ENCODE assay signal across 11 cellular contexts in genomic region chr3:58355174-58355573, GRCh38. TPM values are rescaled to one million over a fixed set of nuclear protein-coding genes. Genes with fewer than 3 reads are reported as not detected.
A peak's percentile ranks its signal among the peaks of the same experiment; 100 is the strongest.
DNase-seq lines count a peak whose midpoint lies in the region; ATAC-seq and TF ChIP-seq lines count a peak whose summit lies in the region.
"Had no signal": no experiment of that assay in that cellular context is flagged by ENCODE, and none has a peak within 500 bp of the region (broad histone marks: within the 10 kb centered on the region; RNA-seq: fewer than 3 reads in every experiment).

No MANE protein-coding gene starts in this region.

- H3K9me3 Mint-ChIP-seq in progenitor cell of endocrine pancreas (ENCODE audit: low read depth): no peaks in the 10 kb centered on the region
- H3K9me3 Mint-ChIP-seq: brain had no signal

- no peaks in the 10 kb centered on the region for H3K36me3 Mint-ChIP-seq in progenitor cell of endocrine pancreas (ENCODE audit: insufficient read depth)

- no peak overlapping the region for H3K27ac Mint-ChIP-seq in progenitor cell of endocrine pancreas
- H3K27ac Mint-ChIP-seq: brain had no signal

- no peak overlapping the region for H3K4me3 Mint-ChIP-seq in progenitor cell of endocrine pancreas (ENCODE audit: low read depth)
- H3K4me3 Mint-ChIP-seq: brain had no signal

- peaks cover 9% of the 10 kb centered on the region for H3K4me1 Mint-ChIP-seq in progenitor cell of endocrine pancreas (ENCODE audit: low read depth)

- DNase-seq in germinal center (ENCODE audit: low spot score) (peak; percentile 68), progenitor cell of endocrine pancreas (ENCODE audit: low spot score, unreplicated experiment) (no peak), DMS53 treated with DMSO at 0.1 percent for 48 hours (lab: John Stamatoyannopoulos, UW; ENCODE audit: unreplicated experiment) (no peak), cerebellar cortex (ENCODE audit: low spot score) (no peak), NCI-H1436 (lab: John Stamatoyannopoulos, UW) (no peak)
- DNase-seq: foreskin melanocyte, NCI-H345 had no signal

- TF ChIP-seq CTCF in progenitor cell of endocrine pancreas (IDR thresholded peaks at IDR 0.05; ENCODE audit: unreplicated experiment): no peak

- no peaks in the 10 kb centered on the region for H3K27me3 Mint-ChIP-seq in progenitor cell of endocrine pancreas
- H3K27me3 Mint-ChIP-seq: brain had no signal

- peak; percentile 72 for ATAC-seq in GM18517 (IDR thresholded peaks at IDR 0.05; ENCODE audit: unreplicated experiment)
- ATAC-seq in GM21528 (IDR thresholded peaks at IDR 0.05; ENCODE audit: low FRiP score, unreplicated experiment): peak; percentile 61
- ATAC-seq in HG03571 (IDR thresholded peaks at IDR 0.05; ENCODE audit: unreplicated experiment): peak; percentile 42

RNA-seq across cellular contexts. Expression of gene PXK, which starts 22.5 kb away (rescaled TPM):
- 11.7 and 12.5 TPM in 2 replicates for total RNA-seq in progenitor cell of endocrine pancreas

RNA-seq across cellular contexts. Expression of gene HTD2, which starts 48.9 kb away (rescaled TPM):
- total RNA-seq in progenitor cell of endocrine pancreas: 10.2 and 10.7 TPM in 2 replicates

RNA-seq across cellular contexts. Expression of gene RPP14, which starts 49.1 kb away (rescaled TPM):
- 22.9 and 26.0 TPM in 2 replicates for total RNA-seq in progenitor cell of endocrine pancreas
